ENCODE assay signal across 28 cellular contexts in the genomic region with DNA sequence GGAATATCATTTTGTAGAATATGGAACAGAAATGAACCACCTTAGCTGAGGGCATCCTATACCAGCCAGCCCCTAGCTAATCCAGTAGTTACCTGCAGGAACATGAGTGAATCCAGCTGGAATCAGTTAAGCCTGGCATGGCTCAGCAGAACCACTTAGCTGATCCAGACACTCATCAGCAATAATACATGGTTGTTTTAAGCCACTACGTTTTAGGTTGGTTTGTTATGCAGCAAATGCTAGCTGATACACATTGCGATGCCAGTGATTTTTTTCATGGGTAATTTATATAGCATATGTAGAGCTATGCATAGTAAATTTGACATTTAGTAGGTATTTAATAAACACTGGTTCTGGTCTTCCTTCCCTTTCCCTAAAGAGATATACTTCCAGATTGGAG.
"Had no signal": no experiment of that assay in that cellular context is flagged by ENCODE, and none has a peak within 500 bp of the region (broad histone marks: within the 10 kb centered on the region; RNA-seq: fewer than 3 reads in every experiment).

No MANE protein-coding gene starts in this region.

- H3K27ac ChIP-seq: colonic mucosa, dorsolateral prefrontal cortex, epithelial cell of prostate, foreskin keratinocyte, gastroesophageal sphincter had no signal

- H3K36me3 ChIP-seq: colonic mucosa, esophagus muscularis mucosa, esophagus squamous epithelium, gastrocnemius medialis, gastroesophageal sphincter, heart left ventricle, heart right ventricle had no signal

- H3K27me3 ChIP-seq: colonic mucosa, dorsolateral prefrontal cortex, esophagus muscularis mucosa, esophagus squamous epithelium, foreskin keratinocyte, gastrocnemius medialis, gastroesophageal sphincter, heart left ventricle, heart right ventricle had no signal

- H3K4me1 ChIP-seq: colonic mucosa, foreskin keratinocyte, gastrocnemius medialis had no signal

- DNase-seq: colonic mucosa; cortex of kidney; dermis blood vessel endothelial cell; dorsolateral prefrontal cortex; effector CD4-positive, alpha-beta T cell; effector CD8-positive, alpha-beta T cell; effector memory CD4-positive, alpha-beta T cell; effector memory CD8-positive, alpha-beta T cell; endodermal cell; erythroblast; esophagus squamous epithelium; foreskin fibroblast; foreskin keratinocyte; foreskin melanocyte; gastrocnemius medialis; glutamatergic neuron; head of caudate nucleus; heart left ventricle; heart right ventricle had no signal

- H3K4me3 ChIP-seq: colonic mucosa, coronary artery, dorsolateral prefrontal cortex, esophagus muscularis mucosa, esophagus squamous epithelium, gastrocnemius medialis, gastroesophageal sphincter, heart left ventricle, heart right ventricle had no signal

- ATAC-seq: effector memory CD8-positive, alpha-beta T cell; esophagus mucosa; foreskin keratinocyte had no signal

- FAIRE-seq: colon, endometrium, endothelial cell of umbilical vein, frontal cortex had no signal

- H3K9me3 ChIP-seq: colonic mucosa, esophagus squamous epithelium, gastrocnemius medialis, gastroesophageal sphincter had no signal
